1 cellular context compared by ENCODE assay signal in the genomic region with DNA sequence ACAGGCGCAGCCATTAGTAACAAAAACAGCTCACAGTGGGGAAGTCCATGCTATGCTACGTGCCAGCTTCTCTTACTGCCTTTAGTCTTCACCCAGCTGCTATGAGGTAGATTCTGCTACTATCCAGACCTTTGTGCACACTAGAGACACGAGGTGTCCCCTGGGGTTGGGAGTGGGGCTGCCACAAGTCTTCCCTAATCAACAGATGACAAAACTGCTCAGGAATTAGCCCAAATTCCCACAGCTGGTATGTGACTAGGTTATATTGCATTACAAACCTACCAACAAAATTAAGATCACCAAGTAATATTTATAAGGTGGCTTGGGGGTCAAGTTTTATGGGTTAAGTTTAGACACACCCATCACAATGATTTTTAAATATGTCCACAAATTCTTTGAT.
TF ChIP-seq lines count a peak whose summit lies in the region.

No MANE protein-coding gene starts in this region.

TF ChIP-seq in GM23338, 12 proteins besides CTCF, POLR2A, EP300 and RAD21 (continued from another document):
- TF ChIP-seq, protein P1, sequence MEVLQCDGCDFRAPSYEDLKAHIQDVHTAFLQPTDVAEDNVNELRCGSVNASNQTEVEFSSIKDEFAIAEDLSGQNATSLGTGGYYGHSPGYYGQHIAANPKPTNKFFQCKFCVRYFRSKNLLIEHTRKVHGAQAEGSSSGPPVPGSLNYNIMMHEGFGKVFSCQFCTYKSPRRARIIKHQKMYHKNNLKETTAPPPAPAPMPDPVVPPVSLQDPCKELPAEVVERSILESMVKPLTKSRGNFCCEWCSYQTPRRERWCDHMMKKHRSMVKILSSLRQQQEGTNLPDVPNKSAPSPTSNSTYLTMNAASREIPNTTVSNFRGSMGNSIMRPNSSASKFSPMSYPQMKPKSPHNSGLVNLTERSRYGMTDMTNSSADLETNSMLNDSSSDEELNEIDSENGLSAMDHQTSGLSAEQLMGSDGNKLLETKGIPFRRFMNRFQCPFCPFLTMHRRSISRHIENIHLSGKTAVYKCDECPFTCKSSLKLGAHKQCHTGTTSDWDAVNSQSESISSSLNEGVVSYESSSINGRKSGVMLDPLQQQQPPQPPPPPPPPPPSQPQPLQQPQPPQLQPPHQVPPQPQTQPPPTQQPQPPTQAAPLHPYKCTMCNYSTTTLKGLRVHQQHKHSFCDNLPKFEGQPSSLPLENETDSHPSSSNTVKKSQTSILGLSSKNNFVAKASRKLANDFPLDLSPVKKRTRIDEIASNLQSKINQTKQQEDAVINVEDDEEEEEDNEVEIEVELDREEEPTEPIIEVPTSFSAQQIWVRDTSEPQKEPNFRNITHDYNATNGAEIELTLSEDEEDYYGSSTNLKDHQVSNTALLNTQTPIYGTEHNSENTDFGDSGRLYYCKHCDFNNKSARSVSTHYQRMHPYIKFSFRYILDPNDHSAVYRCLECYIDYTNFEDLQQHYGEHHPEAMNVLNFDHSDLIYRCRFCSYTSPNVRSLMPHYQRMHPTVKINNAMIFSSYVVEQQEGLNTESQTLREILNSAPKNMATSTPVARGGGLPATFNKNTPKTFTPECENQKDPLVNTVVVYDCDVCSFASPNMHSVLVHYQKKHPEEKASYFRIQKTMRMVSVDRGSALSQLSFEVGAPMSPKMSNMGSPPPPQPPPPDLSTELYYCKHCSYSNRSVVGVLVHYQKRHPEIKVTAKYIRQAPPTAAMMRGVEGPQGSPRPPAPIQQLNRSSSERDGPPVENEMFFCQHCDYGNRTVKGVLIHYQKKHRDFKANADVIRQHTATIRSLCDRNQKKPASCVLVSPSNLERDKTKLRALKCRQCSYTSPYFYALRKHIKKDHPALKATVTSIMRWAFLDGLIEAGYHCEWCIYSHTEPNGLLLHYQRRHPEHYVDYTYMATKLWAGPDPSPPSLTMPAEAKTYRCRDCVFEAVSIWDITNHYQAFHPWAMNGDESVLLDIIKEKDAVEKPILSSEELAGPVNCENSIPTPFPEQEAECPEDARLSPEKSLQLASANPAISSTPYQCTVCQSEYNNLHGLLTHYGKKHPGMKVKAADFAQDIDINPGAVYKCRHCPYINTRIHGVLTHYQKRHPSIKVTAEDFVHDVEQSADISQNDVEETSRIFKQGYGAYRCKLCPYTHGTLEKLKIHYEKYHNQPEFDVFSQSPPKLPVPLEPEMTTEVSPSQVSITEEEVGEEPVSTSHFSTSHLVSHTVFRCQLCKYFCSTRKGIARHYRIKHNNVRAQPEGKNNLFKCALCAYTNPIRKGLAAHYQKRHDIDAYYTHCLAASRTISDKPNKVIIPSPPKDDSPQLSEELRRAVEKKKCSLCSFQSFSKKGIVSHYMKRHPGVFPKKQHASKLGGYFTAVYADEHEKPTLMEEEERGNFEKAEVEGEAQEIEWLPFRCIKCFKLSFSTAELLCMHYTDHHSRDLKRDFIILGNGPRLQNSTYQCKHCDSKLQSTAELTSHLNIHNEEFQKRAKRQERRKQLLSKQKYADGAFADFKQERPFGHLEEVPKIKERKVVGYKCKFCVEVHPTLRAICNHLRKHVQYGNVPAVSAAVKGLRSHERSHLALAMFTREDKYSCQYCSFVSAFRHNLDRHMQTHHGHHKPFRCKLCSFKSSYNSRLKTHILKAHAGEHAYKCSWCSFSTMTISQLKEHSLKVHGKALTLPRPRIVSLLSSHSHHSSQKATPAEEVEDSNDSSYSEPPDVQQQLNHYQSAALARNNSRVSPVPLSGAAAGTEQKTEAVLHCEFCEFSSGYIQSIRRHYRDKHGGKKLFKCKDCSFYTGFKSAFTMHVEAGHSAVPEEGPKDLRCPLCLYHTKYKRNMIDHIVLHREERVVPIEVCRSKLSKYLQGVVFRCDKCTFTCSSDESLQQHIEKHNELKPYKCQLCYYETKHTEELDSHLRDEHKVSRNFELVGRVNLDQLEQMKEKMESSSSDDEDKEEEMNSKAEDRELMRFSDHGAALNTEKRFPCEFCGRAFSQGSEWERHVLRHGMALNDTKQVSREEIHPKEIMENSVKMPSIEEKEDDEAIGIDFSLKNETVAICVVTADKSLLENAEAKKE (CRISPR knock-in tag; IDR thresholded peaks at IDR 0.05): no peak
TF ChIP-seq in GM23338: peak in this region for 0.
